In the genomic region with DNA sequence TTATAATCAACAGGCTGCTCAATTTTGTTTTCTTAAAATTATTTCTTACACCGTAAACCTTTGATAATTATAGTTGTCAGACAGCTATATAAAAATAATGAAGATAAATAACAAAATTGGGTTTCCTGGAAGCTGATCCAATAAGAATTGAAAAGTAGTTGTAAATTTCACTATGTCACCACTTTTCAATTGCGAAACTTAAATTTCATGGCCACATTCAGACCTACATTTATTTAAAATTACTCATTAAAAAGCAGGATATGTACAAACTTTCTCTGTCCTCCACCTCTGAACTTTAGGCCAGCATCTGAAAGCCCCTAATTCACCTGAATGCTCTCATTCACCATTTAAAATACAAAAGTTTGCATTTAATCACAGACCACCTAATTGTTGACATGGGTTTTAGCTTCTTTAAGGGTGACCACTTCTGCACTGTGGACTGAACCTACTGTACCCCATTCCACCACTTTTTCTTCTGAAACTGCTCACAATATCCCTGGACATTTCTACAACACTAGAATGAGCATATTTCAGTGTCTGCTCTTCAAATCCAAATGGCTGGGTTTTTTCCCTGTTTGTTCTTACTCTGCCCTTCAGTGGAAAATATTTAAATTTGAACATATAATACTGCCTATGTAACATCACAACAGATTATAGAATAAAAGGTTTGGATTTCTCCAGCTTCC, we compare ENCODE assay signal across 8 cellular contexts. TPM values are rescaled to one million over a fixed set of nuclear protein-coding genes. Genes with fewer than 3 reads are reported as not detected.
A peak's percentile ranks its signal among the peaks of the same experiment; 100 is the strongest.
DNase-seq lines count a peak whose midpoint lies in the region; ATAC-seq, FAIRE-seq and TF ChIP-seq lines count a peak whose summit lies in the region.

No MANE protein-coding gene starts in this region.

- H2BK12ac ChIP-seq in trophoblast cell (ENCODE audit: low read length): no peak overlapping the region

- H4K12ac ChIP-seq in trophoblast cell (ENCODE audit: low read depth, low read length): no peak overlapping the region

- CTCF ChIA-PET in K562 (lab: Yijun Ruan, JAX; ENCODE audit: low intra/inter-chr PET ratio): no interaction called here

- no peak for TF ChIP-seq EP300 in K562 (IDR thresholded peaks at IDR 0.05; ENCODE audit: low read length)

- in situ Hi-C loops in K562 (cut with MboI): no loop called here

- H3K9me1 ChIP-seq in K562 (ENCODE audit: control insufficient read depth, insufficient read depth, low read length): no peaks in the 10 kb centered on the region

- peak overlapping the region; percentile 24 for H3K4me2 ChIP-seq in K562 (ENCODE audit: insufficient read depth, low read length)
- peak overlapping the region; percentile 0 for H3K4me2 ChIP-seq in trophoblast cell (ENCODE audit: low read length)

- H3K9ac ChIP-seq in K562 (ENCODE audit: insufficient read depth in 1 of 2, low read depth in 2 of 2, low read length in 2 of 2) (0 out of 4 replicates have a peak overlapping the region, but pooled peaks of 1 of the 2 experiments have one; percentile 48), trophoblast cell (ENCODE audit: low read length) (no peak overlapping the region)

- no peak overlapping the region for H3K14ac ChIP-seq in trophoblast cell (ENCODE audit: low read length)

- H4K8ac ChIP-seq in trophoblast cell (ENCODE audit: low read depth, low read length): no peak overlapping the region

- TF ChIP-seq RAD21 in K562 (CRISPR knock-in tag; conservative IDR thresholded peaks at IDR 0.05 in 1 of 2, IDR thresholded peaks at IDR 0.05 in 1 of 2): no peak

- H3K36me3 ChIP-seq in K562 (ENCODE audit: control insufficient read depth, insufficient read depth, low read length) (no peaks in the 10 kb centered on the region), trophoblast cell (ENCODE audit: control insufficient read depth in 1 of 2, insufficient read depth in 2 of 2, low read length in 2 of 2) (no peaks in the 10 kb centered on the region)

- intact Hi-C loops in K562 (cut with micrococcal nuclease) (no loop called here), right cardiac atrium (cut with DNase I) (loop anchor here in 1 of 4 donors (5.0 kb wide), 1 partner anchor 81 kb away; no protein-coding TSS in a partner anchor)

- no peaks in the 10 kb centered on the region for H3K79me1 ChIP-seq in trophoblast cell (ENCODE audit: low read length)

- no peak overlapping the region for H3K23ac ChIP-seq in trophoblast cell (ENCODE audit: low read length)

- H3K79me2 ChIP-seq in K562 (ENCODE audit: control insufficient read depth, insufficient read depth, low read length): no peaks in the 10 kb centered on the region
- no peaks in the 10 kb centered on the region for H3K79me2 ChIP-seq in trophoblast cell (ENCODE audit: control insufficient read depth, insufficient read depth, low read length, poor library complexity)

- H2BK5ac ChIP-seq in trophoblast cell (ENCODE audit: low read depth, low read length, poor library complexity): no peak overlapping the region

- 40% methylated on average over 2 of the region's 2 CpGs for WGBS in K562 (ENCODE audit: insufficient coverage, low coverage, missing lambda C conversion rate)
- WGBS in right cardiac atrium: 42% methylated on average over 2 of the region's 2 CpGs
- no CpG with 5 or more reads among the region's 2 CpGs for WGBS in trophoblast cell (ENCODE audit: extremely low coverage, insufficient coverage, insufficient read length)

- H3K4ac ChIP-seq in trophoblast cell (ENCODE audit: low read depth, low read length): no peak overlapping the region

- H3K27ac ChIP-seq in C4-2B (peak overlapping the region; percentile 44), K562 (ENCODE audit: extremely low read depth, low read depth, low read length) (peak overlapping the region; percentile 57; the same call in 2 of the 3 replicates), right cardiac atrium (ENCODE audit: low read length) (peak overlapping the region; percentile 72), trophoblast cell (ENCODE audit: low read depth, low read length) (no peak overlapping the region)

- H2AFZ ChIP-seq in K562 (ENCODE audit: low read depth, low read length): peak overlapping the region; percentile 78; the same call in 1 of the 2 replicates
- no peak overlapping the region for H2AFZ ChIP-seq in trophoblast cell (ENCODE audit: insufficient read depth, low read length, poor library complexity)

- FAIRE-seq in K562 (lab: Jason Lieb, UNC): no peak

- no peak overlapping the region for H3K4me3 ChIP-seq in K562
- peak overlapping the region; percentile 100 for H3K4me3 ChIP-seq in right cardiac atrium (ENCODE audit: low read length)
- H3K4me3 ChIP-seq in trophoblast cell (ENCODE audit: low read depth, low read length): no peak overlapping the region

- ATAC-seq in K562 (peak; percentile 21; the same call in 2 of the 3 replicates), right cardiac atrium (peak in 1 of 2 donors; percentile 27), HG02938 (IDR thresholded peaks at IDR 0.05; ENCODE audit: unreplicated experiment) (no peak)

- TF ChIP-seq CTCF in C4-2B (conservative IDR thresholded peaks at IDR 0.05) (no peak), K562 (IDR thresholded peaks at IDR 0.05 in 2 of 3, conservative IDR thresholded peaks at IDR 0.05 in 1 of 3; ENCODE audit: insufficient read depth in 2 of 3, low read depth in 1 of 3, low read length in 3 of 3) (no peak)

- DNase-seq in K562 (ENCODE audit: extremely low read depth in 1 of 4, low spot score in 3 of 4): no peak
- DNase-seq in right cardiac atrium: no peak
- DNase-seq in trophoblast cell: no peak
- no peak for DNase-seq in HT-29 (ENCODE audit: low spot score)
- no peak for DNase-seq in activated CD8-positive, alpha-beta memory T cell treated with anti-CD3 and anti-CD28 coated beads for 24 hours
- no peak for DNase-seq in NCI-H2171 (lab: John Stamatoyannopoulos, UW)

- no peak for TF ChIP-seq POLR2A in K562 (conservative IDR thresholded peaks at IDR 0.05)

- BruUV-seq in K562 (replicated peaks; lab: Mats Ljungman, UMichigan): TSS peak; percentile 90

- POLR2A ChIA-PET in K562 (lab: Yijun Ruan, JAX): interaction anchor here (0.6 to 3.2 kb wide), 16 partner anchors 9 to 416 kb away, joined by 3 to 24 read pairs (median 4); no protein-coding TSS in a partner anchor

- H3K4me1 ChIP-seq in K562 (replicated peaks in 1 of 2; ENCODE audit: control insufficient read depth in 2 of 2, insufficient read depth in 2 of 2, low read length in 2 of 2): no peaks in the 10 kb centered on the region; a peak in 2 of 5 replicates
- no peaks in the 10 kb centered on the region for H3K4me1 ChIP-seq in right cardiac atrium (ENCODE audit: control insufficient read depth, insufficient read depth, low read length)
- H3K4me1 ChIP-seq in trophoblast cell (ENCODE audit: control insufficient read depth in 1 of 2, insufficient read depth in 2 of 2, low read length in 2 of 2): peaks cover 0 to 6% of the 10 kb centered on the region in 2 experiments

- no peak overlapping the region for H2AK5ac ChIP-seq in trophoblast cell (ENCODE audit: low read length)

- no peak overlapping the region for H3K18ac ChIP-seq in trophoblast cell (ENCODE audit: low read length)

- no peak overlapping the region for H2BK120ac ChIP-seq in trophoblast cell (ENCODE audit: insufficient read depth, low read length, poor library complexity)

- H3K27me3 ChIP-seq in K562 (ENCODE audit: control insufficient read depth in 2 of 2, insufficient read depth in 2 of 2, low read length in 2 of 2): no peaks in the 10 kb centered on the region
- H3K27me3 ChIP-seq in right cardiac atrium (ENCODE audit: control insufficient read depth, insufficient read depth): no peaks in the 10 kb centered on the region
- H3K27me3 ChIP-seq in trophoblast cell (ENCODE audit: insufficient read depth, low read length): no peaks in the 10 kb centered on the region

- no peak overlapping the region for H4K91ac ChIP-seq in trophoblast cell (ENCODE audit: low read depth, low read length)

- no peaks in the 10 kb centered on the region for H4K20me1 ChIP-seq in K562 (replicated peaks; ENCODE audit: control insufficient read depth, insufficient read depth, low read length)

- H3K9me3 ChIP-seq in K562 (replicated peaks; ENCODE audit: control insufficient read depth, insufficient read depth, low read depth, low read length) (no peaks in the 10 kb centered on the region), right cardiac atrium (ENCODE audit: control insufficient read depth, low read length) (no peaks in the 10 kb centered on the region), trophoblast cell (ENCODE audit: insufficient read depth, low read depth, low read length) (no peaks in the 10 kb centered on the region)

RNA-seq across cellular contexts. Expression of gene SELENOP, which starts 0.6 kb away (rescaled TPM):
- 2.3 and 8.7 TPM in 2 replicates for total RNA-seq in K562 (2011; cell fraction: chromatin; rRNA removed; ENCODE audit: low replicate concordance)
- 0.67 and 3.2 TPM in 2 replicates for total RNA-seq in K562 (2011; cell fraction: nucleolus; rRNA removed)
- total RNA-seq in K562 (2011; cell fraction: nucleoplasm; rRNA removed): 4.3 and 4.7 TPM in 2 replicates
- 3.3 and 5.6 TPM in 2 replicates for total RNA-seq in K562 (2014; rRNA removed)
- total RNA-seq in K562 (2014; rRNA removed; fragmentation: Illumina TruSeq; extraction: Trizol): 4.2 and 4.5 TPM in 2 replicates
- total RNA-seq in K562 (2015; rRNA removed; fragmentation: Illumina TruSeq; extraction: Trizol): 5.2 and 6.3 TPM in 2 replicates
- 6.0 and 6.2 TPM in 2 replicates for total RNA-seq in K562 (2021)
- 3.2 and 4.3 TPM in 2 replicates for polyA plus RNA-seq in K562 (2011; rRNA removed)
- polyA plus RNA-seq in K562 (2011; cell fraction: cytosol; rRNA removed): 2.1 and 2.5 TPM in 2 replicates
- polyA plus RNA-seq in K562 (2011; cell fraction: nucleus; rRNA removed): 1.9 and 2.5 TPM in 2 replicates
- polyA plus RNA-seq in K562 (2012): 5.5 and 10.3 TPM in 2 replicates
- 4.5 TPM in 2 replicates for polyA plus RNA-seq in K562 (2014; fragmentation: Illumina TruSeq; extraction: Trizol)
- polyA plus RNA-seq in K562 (2014; fragmentation: Nextera tagmentation; extraction: Ambion mirVana): 1 to 10 TPM; 4.4 to 5.8 TPM
- 3.9 and 5.6 TPM in 2 replicates for polyA plus RNA-seq in K562 (2014; rRNA removed)
- 1.8 and 3.9 TPM in 2 replicates for polyA minus RNA-seq in K562 (2011; rRNA and poly(A)+ RNA removed)
- polyA minus RNA-seq in K562 (2011; cell fraction: cytosol; rRNA and poly(A)+ RNA removed): 1.2 and 4.0 TPM in 2 replicates
- polyA minus RNA-seq in K562 (2011; cell fraction: nucleus; rRNA and poly(A)+ RNA removed): 1.5 and 3.6 TPM in 2 replicates
- 100 to 1,000 TPM; 178 to 260 (median 222) TPM for total RNA-seq in right cardiac atrium
- 78.8 TPM for polyA plus RNA-seq in right cardiac atrium
- polyA plus RNA-seq in trophoblast cell (2013): 26.2 and 29.3 TPM in 2 replicates
- total RNA-seq in HT-29 (2014; rRNA removed; shearing (Covaris generic)): 0.16 and 0.18 TPM in 2 replicates

RNA-seq across cellular contexts. Expression of gene CCDC152, which starts 54.4 kb away (rescaled TPM):
- total RNA-seq in K562 (2011; cell fraction: chromatin; rRNA removed; ENCODE audit: low replicate concordance): 0.39 and 2.3 TPM in 2 replicates
- total RNA-seq in K562 (2011; cell fraction: nucleolus; rRNA removed): 0.50 and 0.66 TPM in 2 replicates
- 1.2 and 2.2 TPM in 2 replicates for total RNA-seq in K562 (2011; cell fraction: nucleoplasm; rRNA removed)
- 3.0 and 3.6 TPM in 2 replicates for total RNA-seq in K562 (2014; rRNA removed)
- 7.3 and 7.8 TPM in 2 replicates for total RNA-seq in K562 (2014; rRNA removed; fragmentation: Illumina TruSeq; extraction: Trizol)
- 3.8 and 4.5 TPM in 2 replicates for total RNA-seq in K562 (2015; rRNA removed; fragmentation: Illumina TruSeq; extraction: Trizol)
- 4.7 and 5.1 TPM in 2 replicates for total RNA-seq in K562 (2021)
- 1.3 and 2.5 TPM in 2 replicates for polyA plus RNA-seq in K562 (2011; rRNA removed)
- 0.44 and 0.48 TPM in 2 replicates for polyA plus RNA-seq in K562 (2011; cell fraction: cytosol; rRNA removed)
- 0.34 and 0.57 TPM in 2 replicates for polyA plus RNA-seq in K562 (2011; cell fraction: nucleus; rRNA removed)
- polyA plus RNA-seq in K562 (2012): 7.2 and 11.7 TPM in 2 replicates
- 5.4 and 6.7 TPM in 2 replicates for polyA plus RNA-seq in K562 (2014; fragmentation: Illumina TruSeq; extraction: Trizol)
- polyA plus RNA-seq in K562 (2014; fragmentation: Nextera tagmentation; extraction: Ambion mirVana): 10 to 100 TPM; 11.0 to 11.6 TPM
- polyA plus RNA-seq in K562 (2014; rRNA removed): 3.9 and 4.0 TPM in 2 replicates
- 1.0 and 1.4 TPM in 2 replicates for polyA minus RNA-seq in K562 (2011; rRNA and poly(A)+ RNA removed)
- polyA minus RNA-seq in K562 (2011; cell fraction: cytosol; rRNA and poly(A)+ RNA removed): 0.38 TPM in 1 of 2 replicates, not detected in the other
- 0.67 TPM in 2 replicates for polyA minus RNA-seq in K562 (2011; cell fraction: nucleus; rRNA and poly(A)+ RNA removed)
- total RNA-seq in right cardiac atrium: 1 to 10 TPM; 3.9 to 5.1 (median 4.8) TPM
- polyA plus RNA-seq in right cardiac atrium: 2.9 TPM
- polyA plus RNA-seq in trophoblast cell (2013): 1.1 TPM in 2 replicates
- not detected in 2 replicates for total RNA-seq in HT-29 (2014; rRNA removed; shearing (Covaris generic))

Comparison
In these comparisons a context has a peak if more than half of its experiments do, and no peak if none do; other contexts are left out.
1. RNA of gene SELENOP, which starts 0.6 kb away (total RNA-seq): 178 to 260 TPM in right cardiac atrium; 0.67 to 8.7 TPM in K562 and 0.16 to 0.18 TPM in HT-29; every median in the first group is over 10 times any median in the second.